Comparison of ENCODE assay signal across 8 cellular contexts in the genomic region with DNA sequence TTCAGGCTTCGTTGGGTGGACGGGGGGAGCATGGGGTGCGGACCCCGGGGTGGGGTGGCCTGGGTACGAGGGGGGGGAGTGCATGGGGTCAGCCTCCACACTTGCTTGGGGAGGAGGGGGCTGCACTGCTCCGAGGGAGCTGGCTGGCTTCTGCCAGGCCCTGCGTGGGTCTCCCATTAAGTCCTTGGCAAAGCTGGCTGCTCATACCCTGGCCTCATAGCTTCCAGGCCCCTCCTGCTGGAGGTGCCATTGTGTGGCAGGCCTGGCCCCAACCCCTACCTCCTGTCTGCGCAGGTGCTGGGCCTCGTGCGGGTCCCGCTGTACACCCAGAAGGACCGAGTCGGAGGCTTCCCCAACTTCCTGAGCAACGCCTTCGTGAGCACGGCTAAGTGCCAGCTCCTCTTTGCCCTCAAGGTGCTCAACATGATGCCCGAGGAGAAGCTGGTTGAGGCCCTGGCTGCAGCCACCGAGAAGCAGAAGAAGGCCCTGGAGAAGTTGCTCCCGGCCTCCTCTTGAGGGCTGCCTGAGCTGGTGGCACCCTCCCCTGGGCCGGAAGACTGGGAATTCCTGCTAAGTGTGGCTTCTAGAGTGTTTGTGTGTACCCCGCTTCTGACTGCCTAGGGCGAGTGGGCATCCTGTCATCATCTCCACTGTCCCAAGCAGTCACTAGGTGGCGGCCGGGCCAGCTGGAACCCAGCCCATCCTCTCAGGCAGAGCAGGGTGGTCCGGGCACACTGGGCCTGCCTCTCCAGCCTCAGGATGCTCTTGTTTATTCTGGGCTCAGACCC. TPM values are rescaled to one million over a fixed set of nuclear protein-coding genes. Genes with fewer than 3 reads are reported as not detected.
DNase-seq lines count a peak whose midpoint lies in the region; ATAC-seq and TF ChIP-seq lines count a peak whose summit lies in the region.

No MANE protein-coding gene starts in this region.

- H2AFZ ChIP-seq in neuronal stem cell (ENCODE audit: low read length) = no peak overlapping the region

- H3K4ac ChIP-seq in neuronal stem cell (ENCODE audit: low read length) = no peak overlapping the region

- ATAC-seq in CD8-positive, alpha-beta T cell = no peak
- ATAC-seq in HG02763 (IDR thresholded peaks at IDR 0.05; ENCODE audit: unreplicated experiment) (no peak), GM18870 (IDR thresholded peaks at IDR 0.05; ENCODE audit: unreplicated experiment) (no peak)

- POLR2A ChIA-PET in CD8-positive, alpha-beta T cell (lab: Charles Lee) = interaction anchor here (0.8 to 3.4 kb wide), 8 partner anchors 11 to 107 kb away, joined by 3 to 15 read pairs (median 4); a partner anchor contains a TSS
- POLR2A ChIA-PET in GM10248 (lab: Yijun Ruan, JAX) = interaction anchor here (1.8 kb wide), 1 partner anchor 40 kb away, joined by 5 read pairs; a partner anchor contains a TSS

- H2AK5ac ChIP-seq in neuronal stem cell (ENCODE audit: low read depth, low read length) = no peak overlapping the region

- intact Hi-C loops in CD8-positive, alpha-beta T cell (cut with DNase I, micrococcal nuclease) = loop anchor here (5.0 kb wide), 2 partner anchors 223 to 1193 kb away; a partner anchor contains a TSS
- intact Hi-C loops in esophagus squamous epithelium (cut with DNase I) = loop anchor here (10.0 kb wide), 1 partner anchor 260 kb away; a partner anchor contains a TSS

- peak overlapping the region; percentile 43 for H3K4me2 ChIP-seq in neuronal stem cell (ENCODE audit: insufficient read depth, low read length, poor library complexity, severe bottlenecking)

- TF ChIP-seq CTCF in CD8-positive, alpha-beta T cell (IDR thresholded peaks at IDR 0.05) = no peak
- TF ChIP-seq CTCF in esophagus squamous epithelium (IDR thresholded peaks at IDR 0.05) (no peak), GM10248 (IDR thresholded peaks at IDR 0.05; ENCODE audit: control extremely low read depth, extremely low read depth, low read depth, missing control alignments) (no peak)

- H3K4me1 Mint-ChIP-seq in CD8-positive, alpha-beta T cell (ENCODE audit: low read depth) = peaks cover 13% of the 10 kb centered on the region

- H2BK120ac ChIP-seq in neuronal stem cell (ENCODE audit: low read depth, low read length) = no peak overlapping the region

- no peak overlapping the region for H2BK12ac ChIP-seq in neuronal stem cell (ENCODE audit: low read length)

- H3K23ac ChIP-seq in neuronal stem cell (ENCODE audit: low read depth, low read length, poor library complexity) = no peak overlapping the region

- H3K79me1 ChIP-seq in neuronal stem cell (ENCODE audit: low read depth, low read length) = peaks cover 12% of the 10 kb centered on the region

- H3K4me1 ChIP-seq in CD8-positive, alpha-beta T cell (ENCODE audit: insufficient read depth, low read length) = peaks cover 34% of the 10 kb centered on the region
- no peaks in the 10 kb centered on the region for H3K4me1 ChIP-seq in SJCRH30
- peaks cover 18 to 57% (median 24%) of the 10 kb centered on the region in 3 donors for H3K4me1 ChIP-seq in esophagus squamous epithelium
- H3K4me1 ChIP-seq in neuronal stem cell (ENCODE audit: control insufficient read depth in 2 of 2, insufficient read depth in 1 of 2, low read depth in 1 of 2, low read length in 2 of 2) = peaks cover 8 to 10% of the 10 kb centered on the region in 2 donors

- no peak for TF ChIP-seq POLR2A in esophagus squamous epithelium (IDR thresholded peaks at IDR 0.05)

- no peak overlapping the region for H4K91ac ChIP-seq in neuronal stem cell (ENCODE audit: low read depth, low read length, poor library complexity)

- H4K8ac ChIP-seq in neuronal stem cell (ENCODE audit: low read depth, low read length) = no peak overlapping the region

- H3K4me3 Mint-ChIP-seq in CD8-positive, alpha-beta T cell = peak overlapping the region; percentile 72

- no peak overlapping the region for H3K14ac ChIP-seq in neuronal stem cell (ENCODE audit: low read length)

- H3K9ac ChIP-seq in neuronal stem cell (ENCODE audit: low read depth, low read length, poor library complexity) = no peak overlapping the region

- H3K27me3 ChIP-seq in CD8-positive, alpha-beta T cell (ENCODE audit: insufficient read depth, low read length) = no peaks in the 10 kb centered on the region
- H3K27me3 ChIP-seq in SJCRH30 = no peaks in the 10 kb centered on the region
- H3K27me3 ChIP-seq in esophagus squamous epithelium = no peaks in the 10 kb centered on the region
- no peaks in the 10 kb centered on the region for H3K27me3 ChIP-seq in neuronal stem cell (ENCODE audit: control insufficient read depth in 3 of 3, insufficient read depth in 3 of 3, low read depth in 1 of 3, low read length in 3 of 3)

- peaks cover 35% of the 10 kb centered on the region for H3K36me3 Mint-ChIP-seq in CD8-positive, alpha-beta T cell

- no peak overlapping the region for H2BK15ac ChIP-seq in neuronal stem cell (ENCODE audit: low read length)

- peak overlapping the region; percentile 97 for H3K4me3 ChIP-seq in CD8-positive, alpha-beta T cell (ENCODE audit: low read depth, low read length)
- peak overlapping the region; percentile 76 for H3K4me3 ChIP-seq in SJCRH30
- peak overlapping the region; percentile 69 to 86 (median 82) for H3K4me3 ChIP-seq in esophagus squamous epithelium
- H3K4me3 ChIP-seq in neuronal stem cell (ENCODE audit: low read length in 2 of 2) = peak overlapping the region; percentile 6 to 99

- H3K36me3 ChIP-seq in CD8-positive, alpha-beta T cell (ENCODE audit: insufficient read depth, low read length) = peaks cover 26% of the 10 kb centered on the region
- H3K36me3 ChIP-seq in SJCRH30 (peaks cover 5% of the 10 kb centered on the region), esophagus squamous epithelium (peaks cover 15 to 62% (median 23%) of the 10 kb centered on the region in 3 donors), neuronal stem cell (replicated peaks in 1 of 2; ENCODE audit: control insufficient read depth in 2 of 2, insufficient read depth in 2 of 2, low read length in 2 of 2) (peaks cover 43 to 57% of the 10 kb centered on the region in 2 donors)

- H3K18ac ChIP-seq in neuronal stem cell (ENCODE audit: low read length) = no peak overlapping the region

- WGBS in esophagus squamous epithelium, 2 donors = 58% methylated on average over 8 of the region's 25 CpGs; no CpG with 5 or more reads in 1 of the 2 donors
- WGBS in neuronal stem cell (ENCODE audit: extremely low coverage in 2 of 2, insufficient read length in 2 of 2, insufficient replicate concordance in 1 of 2), 2 donors = no CpG with 5 or more reads among the region's 25 CpGs

- H3K27ac Mint-ChIP-seq in CD8-positive, alpha-beta T cell = no peak overlapping the region

- no peaks in the 10 kb centered on the region for H3K27me3 Mint-ChIP-seq in CD8-positive, alpha-beta T cell (ENCODE audit: low read depth)

- no peaks in the 10 kb centered on the region for H3K9me3 ChIP-seq in CD8-positive, alpha-beta T cell (ENCODE audit: low read length)
- H3K9me3 ChIP-seq in SJCRH30 (replicated peaks) (no peaks in the 10 kb centered on the region), esophagus squamous epithelium (no peaks in the 10 kb centered on the region), neuronal stem cell (replicated peaks in 1 of 2; ENCODE audit: control insufficient read depth in 2 of 2, insufficient read depth in 1 of 2, low read depth in 1 of 2, low read length in 2 of 2) (peaks cover 0 to 2% of the 10 kb centered on the region in 2 donors)

- H3K9me3 Mint-ChIP-seq in CD8-positive, alpha-beta T cell = no peaks in the 10 kb centered on the region

- no peak for DNase-seq in CD8-positive, alpha-beta T cell
- DNase-seq in SJCRH30 (no peak), esophagus squamous epithelium (lab: John Stamatoyannopoulos, UW) (no peak), neuronal stem cell (ENCODE audit: low spot score) (no peak), GM10248 (ENCODE audit: extremely low spot score) (no peak), SW480 (ENCODE audit: low spot score) (no peak)

- peak overlapping the region; percentile 93 for H3K27ac ChIP-seq in CD8-positive, alpha-beta T cell (ENCODE audit: low read depth, low read length)
- H3K27ac ChIP-seq in SJCRH30 (no peak overlapping the region), esophagus squamous epithelium (peak overlapping the region; percentile 84 to 96 (median 92)), neuronal stem cell (replicated peaks; ENCODE audit: low read length) (no peak overlapping the region)

- no peak overlapping the region for H2BK5ac ChIP-seq in neuronal stem cell (ENCODE audit: low read length)

- CTCF ChIA-PET in CD8-positive, alpha-beta T cell (lab: Charles Lee) = interaction anchor here (1.0 to 2.8 kb wide), 3 partner anchors 44 to 73 kb away, joined by 3 to 10 read pairs (median 3); a partner anchor contains a TSS
- CTCF ChIA-PET in GM10248 (lab: Yijun Ruan, JAX) = interaction anchor here (0.9 to 2.4 kb wide), 8 partner anchors 11 to 73 kb away, joined by 3 to 11 read pairs (median 4); no protein-coding TSS in a partner anchor

RNA-seq across cellular contexts. Expression of a gene that starts 1.5 kb away (rescaled TPM):
- 10 to 100 TPM; 72.9 to 76.5 TPM for total RNA-seq in CD8-positive, alpha-beta T cell
- 22.3 and 23.6 TPM in 2 replicates for total RNA-seq in SJCRH30 (2014; rRNA removed; shearing (Covaris generic))
- 10 to 100 TPM; 18.5 to 27.8 (median 21.0) TPM for total RNA-seq in esophagus squamous epithelium
- polyA plus RNA-seq in neuronal stem cell (2013, experiment 1 of 2) = 24.6 TPM
- 25.4 TPM for polyA plus RNA-seq in neuronal stem cell (2013, experiment 2 of 2)

RNA-seq across cellular contexts. Expression of a gene that starts 39.2 kb away (rescaled TPM):
- 10 to 100 TPM in 1 of 2 experiments, 1 to 10 TPM in 1; 8.6 to 11.8 TPM for total RNA-seq in CD8-positive, alpha-beta T cell
- total RNA-seq in SJCRH30 (2014; rRNA removed; shearing (Covaris generic)) = 10.0 and 10.9 TPM in 2 replicates
- total RNA-seq in esophagus squamous epithelium = 10 to 100 TPM in 2 of 4 donors, 1 to 10 TPM in 2; 9.4 to 22.7 (median 11.5) TPM
- 10.9 TPM for polyA plus RNA-seq in neuronal stem cell (2013, experiment 1 of 2)
- polyA plus RNA-seq in neuronal stem cell (2013, experiment 2 of 2) = 11.0 TPM

RNA-seq across cellular contexts. Expression of a gene that starts 39.5 kb away (rescaled TPM):
- total RNA-seq in CD8-positive, alpha-beta T cell = not detected
- total RNA-seq in SJCRH30 (2014; rRNA removed; shearing (Covaris generic)) = 0.06 and 0.25 TPM in 2 replicates
- under 1 TPM in 3 of 4 donors, not detected in 1; 0.21 to 0.42 (median 0.38) TPM for total RNA-seq in esophagus squamous epithelium
- polyA plus RNA-seq in neuronal stem cell (2013, experiment 1 of 2) = 0.29 TPM
- polyA plus RNA-seq in neuronal stem cell (2013, experiment 2 of 2) = 0.17 TPM

Comparison
In these comparisons a context has a peak if more than half of its experiments do, and no peak if none do; other contexts are left out.
1. H3K27ac ChIP-seq: peak in CD8-positive, alpha-beta T cell (single experiment) and esophagus squamous epithelium (4 of 4); none in SJCRH30 (single experiment) and neuronal stem cell (single experiment).
2. Peak in every context shown above with its lines, with median percentiles within 50 percentile points of each other: H3K4me3 ChIP-seq.